Comparison of ENCODE assay signal across 1 cellular context in the genomic region with DNA sequence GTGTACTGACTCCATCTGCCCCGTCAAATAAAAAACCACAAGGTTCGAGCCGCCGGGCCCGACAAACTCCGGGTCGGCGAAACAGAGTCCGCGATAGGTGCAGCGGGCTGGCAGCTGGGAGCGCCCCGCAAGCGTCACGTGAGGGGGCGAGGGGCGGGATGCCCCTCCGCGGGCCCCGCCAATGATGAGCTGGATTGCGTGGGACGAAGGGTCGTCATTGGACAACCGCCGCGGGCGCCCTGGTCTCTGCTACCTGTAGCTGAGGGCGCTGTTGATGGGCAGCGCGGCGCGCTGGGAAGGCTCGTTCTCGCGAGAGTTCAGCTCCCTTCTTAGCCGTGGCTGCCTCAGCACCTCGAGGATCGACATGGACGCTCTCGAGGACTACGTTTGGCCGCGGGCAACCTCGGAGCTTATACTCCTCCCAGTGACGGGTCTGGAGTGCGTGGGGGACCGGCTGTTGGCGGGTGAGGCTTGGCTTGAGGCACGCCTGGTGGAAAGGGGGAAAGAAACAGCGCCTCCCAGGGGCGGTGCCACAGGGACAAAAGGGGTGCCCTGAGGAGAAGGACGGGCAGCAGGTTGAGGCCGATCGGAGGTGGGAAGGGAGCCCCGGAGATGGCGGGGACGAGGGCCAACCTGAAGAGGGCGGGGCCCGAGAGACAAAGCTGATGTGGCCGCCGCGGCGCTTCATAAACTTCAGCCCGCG.
TF ChIP-seq lines count a peak whose summit lies in the region.

A gene with protein sequence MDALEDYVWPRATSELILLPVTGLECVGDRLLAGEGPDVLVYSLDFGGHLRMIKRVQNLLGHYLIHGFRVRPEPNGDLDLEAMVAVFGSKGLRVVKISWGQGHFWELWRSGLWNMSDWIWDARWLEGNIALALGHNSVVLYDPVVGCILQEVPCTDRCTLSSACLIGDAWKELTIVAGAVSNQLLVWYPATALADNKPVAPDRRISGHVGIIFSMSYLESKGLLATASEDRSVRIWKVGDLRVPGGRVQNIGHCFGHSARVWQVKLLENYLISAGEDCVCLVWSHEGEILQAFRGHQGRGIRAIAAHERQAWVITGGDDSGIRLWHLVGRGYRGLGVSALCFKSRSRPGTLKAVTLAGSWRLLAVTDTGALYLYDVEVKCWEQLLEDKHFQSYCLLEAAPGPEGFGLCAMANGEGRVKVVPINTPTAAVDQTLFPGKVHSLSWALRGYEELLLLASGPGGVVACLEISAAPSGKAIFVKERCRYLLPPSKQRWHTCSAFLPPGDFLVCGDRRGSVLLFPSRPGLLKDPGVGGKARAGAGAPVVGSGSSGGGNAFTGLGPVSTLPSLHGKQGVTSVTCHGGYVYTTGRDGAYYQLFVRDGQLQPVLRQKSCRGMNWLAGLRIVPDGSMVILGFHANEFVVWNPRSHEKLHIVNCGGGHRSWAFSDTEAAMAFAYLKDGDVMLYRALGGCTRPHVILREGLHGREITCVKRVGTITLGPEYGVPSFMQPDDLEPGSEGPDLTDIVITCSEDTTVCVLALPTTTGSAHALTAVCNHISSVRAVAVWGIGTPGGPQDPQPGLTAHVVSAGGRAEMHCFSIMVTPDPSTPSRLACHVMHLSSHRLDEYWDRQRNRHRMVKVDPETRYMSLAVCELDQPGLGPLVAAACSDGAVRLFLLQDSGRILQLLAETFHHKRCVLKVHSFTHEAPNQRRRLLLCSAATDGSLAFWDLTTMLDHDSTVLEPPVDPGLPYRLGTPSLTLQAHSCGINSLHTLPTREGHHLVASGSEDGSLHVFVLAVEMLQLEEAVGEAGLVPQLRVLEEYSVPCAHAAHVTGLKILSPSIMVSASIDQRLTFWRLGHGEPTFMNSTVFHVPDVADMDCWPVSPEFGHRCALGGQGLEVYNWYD (plus strand): TSS at position 324 of the 703 bp plus-strand sequence. CDS start 41 bp downstream, at position 365.

TF ChIP-seq in HepG2, 621 proteins besides CTCF, POLR2A, EP300 and RAD21 (continued from another document and continues in another):
- TF ChIP-seq CBX5 (CRISPR knock-in tag; IDR thresholded peaks at IDR 0.05; ENCODE audit: borderline replicate concordance) (peak; percentile 58; the same call in 1 of the 2 replicates), CREB3 (CRISPR knock-in tag; IDR thresholded peaks at IDR 0.05) (no peak), KDM4B (CRISPR knock-in tag; IDR thresholded peaks at IDR 0.05) (no peak), RXRB (CRISPR knock-in tag; IDR thresholded peaks at IDR 0.05; ENCODE audit: borderline replicate concordance) (peak; percentile 22; the same call in 1 of the 2 replicates), CREB1 (IDR thresholded peaks at IDR 0.05) (peak; percentile 83), CREB1 (CRISPR knock-in tag; IDR thresholded peaks at IDR 0.05) (peak; percentile 82), ZSCAN25 (CRISPR knock-in tag; IDR thresholded peaks at IDR 0.05) (peak; percentile 6; the same call in 1 of the 2 replicates), ZNF232 (CRISPR knock-in tag; IDR thresholded peaks at IDR 0.05; ENCODE audit: borderline replicate concordance) (peak; percentile 71; the same call in 1 of the 2 replicates), ZNF776 (CRISPR knock-in tag; IDR thresholded peaks at IDR 0.05) (peak; percentile 81; the same call in 1 of the 2 replicates), KLF16 (CRISPR knock-in tag; IDR thresholded peaks at IDR 0.05) (peak in 1 of 2 experiments; percentile 80; a peak in 2 of 4 replicates), ZNF75D (CRISPR knock-in tag; IDR thresholded peaks at IDR 0.05; ENCODE audit: borderline replicate concordance) (no peak), PHB2 (IDR thresholded peaks at IDR 0.05; ENCODE audit: partially characterized antibody) (no peak), ZNF343 (CRISPR knock-in tag; IDR thresholded peaks at IDR 0.05) (peak; percentile 70; the same call in 1 of the 2 replicates), ZNF143 (CRISPR knock-in tag; IDR thresholded peaks at IDR 0.05) (peak; percentile 67), ZZZ3 (CRISPR knock-in tag; IDR thresholded peaks at IDR 0.05; ENCODE audit: borderline replicate concordance) (peak; percentile 42; the same call in 1 of the 2 replicates), ZNF781 (CRISPR knock-in tag; IDR thresholded peaks at IDR 0.05; ENCODE audit: borderline replicate concordance, not compliant biosample characterization) (peak; percentile 69), THAP8 (CRISPR knock-in tag; IDR thresholded peaks at IDR 0.05; ENCODE audit: borderline replicate concordance) (peak; percentile 17; the same call in 1 of the 2 replicates), CEBPG (CRISPR knock-in tag; IDR thresholded peaks at IDR 0.05) (peak; percentile 57), MZF1 (CRISPR knock-in tag; IDR thresholded peaks at IDR 0.05; ENCODE audit: borderline replicate concordance) (no peak), ZNF569 (CRISPR knock-in tag; IDR thresholded peaks at IDR 0.05; ENCODE audit: borderline replicate concordance) (no peak), SMAD1 (CRISPR knock-in tag; IDR thresholded peaks at IDR 0.05; ENCODE audit: borderline replicate concordance, low read depth) (peak; percentile 61; the same call in 1 of the 2 replicates), ZNF580 (CRISPR knock-in tag; IDR thresholded peaks at IDR 0.05; ENCODE audit: borderline replicate concordance, low read depth) (0 out of 2 replicates have a peak, but pooled peaks have one; percentile 20), MED1 (CRISPR knock-in tag; IDR thresholded peaks at IDR 0.05) (0 out of 2 replicates have a peak, but pooled peaks have one; percentile 12), IRF2 (CRISPR knock-in tag; IDR thresholded peaks at IDR 0.05) (no peak), SALL1 (CRISPR knock-in tag; IDR thresholded peaks at IDR 0.05) (peak; percentile 78), ZNF33B (CRISPR knock-in tag; IDR thresholded peaks at IDR 0.05) (no peak), ZNF605 (CRISPR knock-in tag; IDR thresholded peaks at IDR 0.05) (peak; percentile 49; the same call in 1 of the 2 replicates), CC2D1A (CRISPR knock-in tag; IDR thresholded peaks at IDR 0.05) (0 out of 2 replicates have a peak, but pooled peaks have one; percentile 42), POGZ (CRISPR knock-in tag; IDR thresholded peaks at IDR 0.05) (peak; percentile 77), HHEX (CRISPR knock-in tag; IDR thresholded peaks at IDR 0.05) (no peak), SRY (CRISPR knock-in tag; IDR thresholded peaks at IDR 0.05) (peak; percentile 91), ZMAT3 (CRISPR knock-in tag; conservative IDR thresholded peaks at IDR 0.05) (0 out of 2 replicates have a peak, but pooled peaks have one; percentile 58), RAD51 (IDR thresholded peaks at IDR 0.05; ENCODE audit: borderline replicate concordance) (peak; percentile 83), PBX2 (CRISPR knock-in tag; IDR thresholded peaks at IDR 0.05) (peak; percentile 74), ZNF670 (CRISPR knock-in tag; IDR thresholded peaks at IDR 0.05; ENCODE audit: borderline replicate concordance) (peak; percentile 1; the same call in 1 of the 2 replicates), ZNF451 (CRISPR knock-in tag; IDR thresholded peaks at IDR 0.05) (peak; percentile 79; the same call in 1 of the 2 replicates), SAP130 (CRISPR knock-in tag; IDR thresholded peaks at IDR 0.05; ENCODE audit: low read depth) (peak; percentile 80), SP4 (CRISPR knock-in tag; IDR thresholded peaks at IDR 0.05) (peak; percentile 49; the same call in 1 of the 2 replicates), TARDBP (CRISPR knock-in tag; IDR thresholded peaks at IDR 0.05) (peak; percentile 73; the same call in 1 of the 2 replicates), TSC22D2 (CRISPR knock-in tag; IDR thresholded peaks at IDR 0.05; ENCODE audit: borderline replicate concordance) (peak; percentile 53; the same call in 1 of the 2 replicates), CAMTA2 (CRISPR knock-in tag; IDR thresholded peaks at IDR 0.05; ENCODE audit: borderline replicate concordance) (0 out of 2 replicates have a peak, but pooled peaks have one; percentile 27), SIN3B (IDR thresholded peaks at IDR 0.05; ENCODE audit: low read length) (peak; percentile 40; the same call in 1 of the 2 replicates)
- TF ChIP-seq, protein P1, sequence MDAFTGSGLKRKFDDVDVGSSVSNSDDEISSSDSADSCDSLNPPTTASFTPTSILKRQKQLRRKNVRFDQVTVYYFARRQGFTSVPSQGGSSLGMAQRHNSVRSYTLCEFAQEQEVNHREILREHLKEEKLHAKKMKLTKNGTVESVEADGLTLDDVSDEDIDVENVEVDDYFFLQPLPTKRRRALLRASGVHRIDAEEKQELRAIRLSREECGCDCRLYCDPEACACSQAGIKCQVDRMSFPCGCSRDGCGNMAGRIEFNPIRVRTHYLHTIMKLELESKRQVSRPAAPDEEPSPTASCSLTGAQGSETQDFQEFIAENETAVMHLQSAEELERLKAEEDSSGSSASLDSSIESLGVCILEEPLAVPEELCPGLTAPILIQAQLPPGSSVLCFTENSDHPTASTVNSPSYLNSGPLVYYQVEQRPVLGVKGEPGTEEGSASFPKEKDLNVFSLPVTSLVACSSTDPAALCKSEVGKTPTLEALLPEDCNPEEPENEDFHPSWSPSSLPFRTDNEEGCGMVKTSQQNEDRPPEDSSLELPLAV (CRISPR knock-in tag; conservative IDR thresholded peaks at IDR 0.05; ENCODE audit: low read depth), result no peak
- TF ChIP-seq, protein P2, sequence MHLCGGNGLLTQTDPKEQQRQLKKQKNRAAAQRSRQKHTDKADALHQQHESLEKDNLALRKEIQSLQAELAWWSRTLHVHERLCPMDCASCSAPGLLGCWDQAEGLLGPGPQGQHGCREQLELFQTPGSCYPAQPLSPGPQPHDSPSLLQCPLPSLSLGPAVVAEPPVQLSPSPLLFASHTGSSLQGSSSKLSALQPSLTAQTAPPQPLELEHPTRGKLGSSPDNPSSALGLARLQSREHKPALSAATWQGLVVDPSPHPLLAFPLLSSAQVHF (CRISPR knock-in tag; IDR thresholded peaks at IDR 0.05), result 0 out of 2 replicates have a peak, but pooled peaks have one; percentile 5
- TF ChIP-seq, protein P3, sequence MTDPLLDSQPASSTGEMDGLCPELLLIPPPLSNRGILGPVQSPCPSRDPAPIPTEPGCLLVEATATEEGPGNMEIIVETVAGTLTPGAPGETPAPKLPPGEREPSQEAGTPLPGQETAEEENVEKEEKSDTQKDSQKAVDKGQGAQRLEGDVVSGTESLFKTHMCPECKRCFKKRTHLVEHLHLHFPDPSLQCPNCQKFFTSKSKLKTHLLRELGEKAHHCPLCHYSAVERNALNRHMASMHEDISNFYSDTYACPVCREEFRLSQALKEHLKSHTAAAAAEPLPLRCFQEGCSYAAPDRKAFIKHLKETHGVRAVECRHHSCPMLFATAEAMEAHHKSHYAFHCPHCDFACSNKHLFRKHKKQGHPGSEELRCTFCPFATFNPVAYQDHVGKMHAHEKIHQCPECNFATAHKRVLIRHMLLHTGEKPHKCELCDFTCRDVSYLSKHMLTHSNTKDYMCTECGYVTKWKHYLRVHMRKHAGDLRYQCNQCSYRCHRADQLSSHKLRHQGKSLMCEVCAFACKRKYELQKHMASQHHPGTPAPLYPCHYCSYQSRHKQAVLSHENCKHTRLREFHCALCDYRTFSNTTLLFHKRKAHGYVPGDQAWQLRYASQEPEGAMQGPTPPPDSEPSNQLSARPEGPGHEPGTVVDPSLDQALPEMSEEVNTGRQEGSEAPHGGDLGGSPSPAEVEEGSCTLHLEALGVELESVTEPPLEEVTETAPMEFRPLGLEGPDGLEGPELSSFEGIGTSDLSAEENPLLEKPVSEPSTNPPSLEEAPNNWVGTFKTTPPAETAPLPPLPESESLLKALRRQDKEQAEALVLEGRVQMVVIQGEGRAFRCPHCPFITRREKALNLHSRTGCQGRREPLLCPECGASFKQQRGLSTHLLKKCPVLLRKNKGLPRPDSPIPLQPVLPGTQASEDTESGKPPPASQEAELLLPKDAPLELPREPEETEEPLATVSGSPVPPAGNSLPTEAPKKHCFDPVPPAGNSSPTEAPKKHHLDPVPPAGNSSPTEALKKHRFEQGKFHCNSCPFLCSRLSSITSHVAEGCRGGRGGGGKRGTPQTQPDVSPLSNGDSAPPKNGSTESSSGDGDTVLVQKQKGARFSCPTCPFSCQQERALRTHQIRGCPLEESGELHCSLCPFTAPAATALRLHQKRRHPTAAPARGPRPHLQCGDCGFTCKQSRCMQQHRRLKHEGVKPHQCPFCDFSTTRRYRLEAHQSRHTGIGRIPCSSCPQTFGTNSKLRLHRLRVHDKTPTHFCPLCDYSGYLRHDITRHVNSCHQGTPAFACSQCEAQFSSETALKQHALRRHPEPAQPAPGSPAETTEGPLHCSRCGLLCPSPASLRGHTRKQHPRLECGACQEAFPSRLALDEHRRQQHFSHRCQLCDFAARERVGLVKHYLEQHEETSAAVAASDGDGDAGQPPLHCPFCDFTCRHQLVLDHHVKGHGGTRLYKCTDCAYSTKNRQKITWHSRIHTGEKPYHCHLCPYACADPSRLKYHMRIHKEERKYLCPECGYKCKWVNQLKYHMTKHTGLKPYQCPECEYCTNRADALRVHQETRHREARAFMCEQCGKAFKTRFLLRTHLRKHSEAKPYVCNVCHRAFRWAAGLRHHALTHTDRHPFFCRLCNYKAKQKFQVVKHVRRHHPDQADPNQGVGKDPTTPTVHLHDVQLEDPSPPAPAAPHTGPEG (CRISPR knock-in tag; IDR thresholded peaks at IDR 0.05), result peak; percentile 96
- TF ChIP-seq, protein P4, sequence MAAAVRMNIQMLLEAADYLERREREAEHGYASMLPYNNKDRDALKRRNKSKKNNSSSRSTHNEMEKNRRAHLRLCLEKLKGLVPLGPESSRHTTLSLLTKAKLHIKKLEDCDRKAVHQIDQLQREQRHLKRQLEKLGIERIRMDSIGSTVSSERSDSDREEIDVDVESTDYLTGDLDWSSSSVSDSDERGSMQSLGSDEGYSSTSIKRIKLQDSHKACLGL (CRISPR knock-in tag; IDR thresholded peaks at IDR 0.05), result peak; percentile 74
